In the genomic region with DNA sequence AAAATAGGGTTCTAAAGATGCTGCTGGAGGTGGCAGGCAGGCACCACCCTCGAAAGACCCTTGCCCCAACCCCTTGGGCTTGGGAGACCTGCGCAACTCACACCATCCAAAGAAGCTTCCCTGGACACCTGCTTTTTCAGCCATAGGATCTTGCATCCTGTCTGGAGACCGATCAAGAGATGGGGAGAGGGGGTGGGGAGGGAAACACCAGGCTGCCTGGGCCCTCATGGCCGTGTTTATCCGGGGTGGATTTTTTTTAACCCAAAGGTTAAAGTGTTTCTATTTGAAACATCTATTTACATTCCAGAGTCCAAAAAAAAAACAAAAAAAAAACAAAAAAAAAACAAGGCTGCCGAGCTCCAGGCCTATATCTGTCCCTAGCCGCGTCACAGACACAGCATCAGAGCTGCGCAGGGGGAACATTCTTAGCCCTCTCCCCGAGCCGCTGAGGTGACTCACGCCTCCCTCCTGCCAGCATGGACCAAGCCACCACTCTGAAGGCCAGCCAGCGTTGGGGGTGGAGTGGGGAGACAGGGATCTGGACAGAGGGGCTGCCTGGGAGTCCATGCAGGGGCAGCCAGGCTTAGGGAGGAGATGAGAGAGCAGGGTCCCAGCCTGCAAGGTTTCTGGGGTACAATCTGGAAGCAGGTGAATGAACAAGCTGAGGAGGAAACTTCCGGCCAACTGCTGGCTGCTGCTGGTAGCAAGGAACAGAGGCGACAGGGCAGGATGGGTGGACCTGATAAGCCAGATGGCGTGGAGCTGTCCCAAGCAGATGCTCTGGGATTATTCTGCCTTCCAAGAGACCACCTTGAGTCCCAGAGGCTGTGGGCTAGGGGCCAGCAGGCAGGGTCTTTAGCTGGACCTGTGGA, we compare ENCODE assay signal across 8 cellular contexts. TPM values are rescaled to one million over a fixed set of nuclear protein-coding genes. Genes with fewer than 3 reads are reported as not detected.
DNase-seq lines count a peak whose midpoint lies in the region; ATAC-seq, FAIRE-seq and TF ChIP-seq lines count a peak whose summit lies in the region.

No MANE protein-coding gene starts in this region.

- H2AFZ ChIP-seq in K562 (ENCODE audit: low read depth, low read length): no peak overlapping the region

- H3K36me3 ChIP-seq in K562 (ENCODE audit: control insufficient read depth, insufficient read depth, low read length): no peaks in the 10 kb centered on the region; the same call in 2 of the 3 replicates

- no peaks in the 10 kb centered on the region for H3K9me3 ChIP-seq in K562 (replicated peaks; ENCODE audit: control insufficient read depth, insufficient read depth, low read depth, low read length)

- CTCF ChIA-PET in K562 (lab: Yijun Ruan, JAX; ENCODE audit: low intra/inter-chr PET ratio): no interaction called here

- peaks cover 8% of the 10 kb centered on the region; the same call in 1 of the 2 replicates for H4K20me1 ChIP-seq in K562 (replicated peaks; ENCODE audit: control insufficient read depth, insufficient read depth, low read length)

- no peak for TF ChIP-seq CTCF in K562 (IDR thresholded peaks at IDR 0.05 in 2 of 3, conservative IDR thresholded peaks at IDR 0.05 in 1 of 3; ENCODE audit: insufficient read depth in 2 of 3, low read depth in 1 of 3, low read length in 3 of 3)

- TF ChIP-seq RAD21 in K562 (CRISPR knock-in tag; conservative IDR thresholded peaks at IDR 0.05 in 1 of 2, IDR thresholded peaks at IDR 0.05 in 1 of 2): no peak

- BruUV-seq in K562 (replicated peaks; lab: Mats Ljungman, UMichigan): no TSS peak

- peaks cover 38 to 54% of the 10 kb centered on the region in 2 experiments for H3K4me1 ChIP-seq in K562 (replicated peaks in 1 of 2; ENCODE audit: control insufficient read depth in 2 of 2, insufficient read depth in 2 of 2, low read length in 2 of 2)

- H3K4me3 ChIP-seq in K562: no peak overlapping the region

- ATAC-seq in K562 (peak; percentile 73), GM18868 (IDR thresholded peaks at IDR 0.05; ENCODE audit: unreplicated experiment) (no peak), HG02840 (IDR thresholded peaks at IDR 0.05; ENCODE audit: low FRiP score, unreplicated experiment) (no peak)

- H3K9ac ChIP-seq in K562 (ENCODE audit: insufficient read depth in 1 of 2, low read depth in 2 of 2, low read length in 2 of 2): peak overlapping the region in 1 of 2 experiments; percentile 79; a peak in 2 of 4 replicates

- H3K4me2 ChIP-seq in K562 (ENCODE audit: insufficient read depth, low read length): no peak overlapping the region

- intact Hi-C loops in K562 (cut with micrococcal nuclease): no loop called here

- peaks cover 5% of the 10 kb centered on the region; the same call in 1 of the 3 replicates for H3K79me2 ChIP-seq in K562 (ENCODE audit: control insufficient read depth, insufficient read depth, low read length)

- in situ Hi-C loops in K562 (cut with MboI): no loop called here

- H3K27me3 ChIP-seq in K562 (ENCODE audit: control insufficient read depth in 2 of 2, insufficient read depth in 2 of 2, low read length in 2 of 2): no peaks in the 10 kb centered on the region

- POLR2A ChIA-PET in K562 (lab: Yijun Ruan, JAX): interaction anchor here (0.6 to 1.6 kb wide), 5 partner anchors 10 to 551 kb away, joined by 3 to 4 read pairs (median 3); no protein-coding TSS in a partner anchor

- FAIRE-seq in K562 (lab: Jason Lieb, UNC): peak; percentile 84

- peaks cover 12% of the 10 kb centered on the region for H3K9me1 ChIP-seq in K562 (ENCODE audit: control insufficient read depth, insufficient read depth, low read length)

- TF ChIP-seq EP300 in K562 (IDR thresholded peaks at IDR 0.05; ENCODE audit: low read length): no peak

- H3K27ac ChIP-seq in K562 (ENCODE audit: extremely low read depth, low read depth, low read length): no peak overlapping the region

- WGBS in K562 (ENCODE audit: insufficient coverage, low coverage, missing lambda C conversion rate): 25% methylated on average over 16 of the region's 16 CpGs

- no peak for TF ChIP-seq POLR2A in K562 (conservative IDR thresholded peaks at IDR 0.05)

- DNase-seq in HT1080 (ENCODE audit: low read depth) (peak; percentile 91), K562 (ENCODE audit: extremely low read depth in 1 of 4, low spot score in 3 of 4) (peak; percentile 55 to 81 (median 66)), kidney tubule cell (ENCODE audit: low spot score) (peak; percentile 81), superior temporal gyrus (ENCODE audit: extremely low spot score) (peak; percentile 47), LoVo (ENCODE audit: low spot score) (no peak)
- DNase-seq in activated CD4-positive, alpha-beta T cell treated with anti-CD3 and anti-CD28 coated beads for 1 hour: no peak

RNA-seq across cellular contexts. Expression of gene HDAC5, which starts 14.8 kb away (rescaled TPM):
- 27.8 and 30.0 TPM in 2 replicates for total RNA-seq in HT1080 (2014; rRNA removed; shearing (Covaris generic))
- polyA plus RNA-seq in HT1080 (2015; cell fraction: cytosol; rRNA removed): 14.5 and 26.8 TPM in 2 replicates
- polyA plus RNA-seq in HT1080 (2015; cell fraction: nucleus; rRNA removed): 22.6 and 23.8 TPM in 2 replicates
- total RNA-seq in K562 (2011; cell fraction: chromatin; rRNA removed; ENCODE audit: low replicate concordance): 27.5 and 79.4 TPM in 2 replicates
- total RNA-seq in K562 (2011; cell fraction: nucleolus; rRNA removed): 54.3 and 56.9 TPM in 2 replicates
- 39.6 and 46.3 TPM in 2 replicates for total RNA-seq in K562 (2011; cell fraction: nucleoplasm; rRNA removed)
- total RNA-seq in K562 (2014; rRNA removed): 26.2 and 29.6 TPM in 2 replicates
- 4.7 and 6.5 TPM in 2 replicates for total RNA-seq in K562 (2014; rRNA removed; fragmentation: Illumina TruSeq; extraction: Trizol)
- total RNA-seq in K562 (2015; rRNA removed; fragmentation: Illumina TruSeq; extraction: Trizol): 8.0 and 8.7 TPM in 2 replicates
- total RNA-seq in K562 (2021): 23.1 and 25.1 TPM in 2 replicates
- 24.0 and 36.0 TPM in 2 replicates for polyA plus RNA-seq in K562 (2011; rRNA removed)
- 31.1 and 42.9 TPM in 2 replicates for polyA plus RNA-seq in K562 (2011; cell fraction: cytosol; rRNA removed)
- polyA plus RNA-seq in K562 (2011; cell fraction: nucleus; rRNA removed): 34.0 and 43.6 TPM in 2 replicates
- polyA plus RNA-seq in K562 (2012): 18.3 and 32.1 TPM in 2 replicates
- 16.4 and 20.5 TPM in 2 replicates for polyA plus RNA-seq in K562 (2014; fragmentation: Illumina TruSeq; extraction: Trizol)
- polyA plus RNA-seq in K562 (2014; fragmentation: Nextera tagmentation; extraction: Ambion mirVana): under 1 TPM; 0.45 to 0.73 TPM
- 18.6 and 20.2 TPM in 2 replicates for polyA plus RNA-seq in K562 (2014; rRNA removed)
- 17.7 and 29.2 TPM in 2 replicates for polyA minus RNA-seq in K562 (2011; rRNA and poly(A)+ RNA removed)
- 26.6 and 29.1 TPM in 2 replicates for polyA minus RNA-seq in K562 (2011; cell fraction: cytosol; rRNA and poly(A)+ RNA removed)
- 16.2 and 17.5 TPM in 2 replicates for polyA minus RNA-seq in K562 (2011; cell fraction: nucleus; rRNA and poly(A)+ RNA removed)

RNA-seq across cellular contexts. Expression of gene HROB, which starts 33.1 kb away (rescaled TPM):
- total RNA-seq in HT1080 (2014; rRNA removed; shearing (Covaris generic)): 11.1 and 12.3 TPM in 2 replicates
- polyA plus RNA-seq in HT1080 (2015; cell fraction: cytosol; rRNA removed): 6.1 and 6.7 TPM in 2 replicates
- polyA plus RNA-seq in HT1080 (2015; cell fraction: nucleus; rRNA removed): 14.9 and 15.4 TPM in 2 replicates
- total RNA-seq in K562 (2011; cell fraction: chromatin; rRNA removed; ENCODE audit: low replicate concordance): 57.8 and 130 TPM in 2 replicates
- total RNA-seq in K562 (2011; cell fraction: nucleolus; rRNA removed): 60.3 and 68.5 TPM in 2 replicates
- total RNA-seq in K562 (2011; cell fraction: nucleoplasm; rRNA removed): 45.9 and 50.4 TPM in 2 replicates
- total RNA-seq in K562 (2014; rRNA removed) (10.4 and 15.0 TPM in 2 replicates), K562 (2014; rRNA removed; fragmentation: Illumina TruSeq; extraction: Trizol) (7.1 and 9.3 TPM in 2 replicates), K562 (2015; rRNA removed; fragmentation: Illumina TruSeq; extraction: Trizol) (9.6 and 9.8 TPM in 2 replicates), K562 (2021) (17.5 and 20.1 TPM in 2 replicates)
- polyA plus RNA-seq in K562 (2011; rRNA removed) (11.9 and 25.9 TPM in 2 replicates), K562 (2014; fragmentation: Illumina TruSeq; extraction: Trizol) (18.9 and 19.5 TPM in 2 replicates), K562 (2014; fragmentation: Nextera tagmentation; extraction: Ambion mirVana) (1 to 10 TPM; 6.6 to 6.7 TPM), K562 (2014; rRNA removed) (10.6 and 13.5 TPM in 2 replicates)
- 22.0 and 24.6 TPM in 2 replicates for polyA plus RNA-seq in K562 (2011; cell fraction: cytosol; rRNA removed)
- polyA plus RNA-seq in K562 (2011; cell fraction: nucleus; rRNA removed): 34.5 and 44.9 TPM in 2 replicates
- polyA plus RNA-seq in K562 (2012): 11.8 and 18.1 TPM in 2 replicates
- polyA minus RNA-seq in K562 (2011; rRNA and poly(A)+ RNA removed): 21.5 and 22.0 TPM in 2 replicates
- polyA minus RNA-seq in K562 (2011; cell fraction: cytosol; rRNA and poly(A)+ RNA removed): 15.9 and 16.5 TPM in 2 replicates
- polyA minus RNA-seq in K562 (2011; cell fraction: nucleus; rRNA and poly(A)+ RNA removed): 10.0 and 13.3 TPM in 2 replicates

RNA-seq across cellular contexts. Expression of gene G6PC3, which starts 38.1 kb away (rescaled TPM):
- 67.9 and 101 TPM in 2 replicates for total RNA-seq in HT1080 (2014; rRNA removed; shearing (Covaris generic))
- 156 and 175 TPM in 2 replicates for polyA plus RNA-seq in HT1080 (2015; cell fraction: cytosol; rRNA removed)
- polyA plus RNA-seq in HT1080 (2015; cell fraction: nucleus; rRNA removed): 110 and 116 TPM in 2 replicates
- total RNA-seq in K562 (2011; cell fraction: chromatin; rRNA removed; ENCODE audit: low replicate concordance): 33.6 and 98.9 TPM in 2 replicates
- total RNA-seq in K562 (2011; cell fraction: nucleolus; rRNA removed): 135 and 137 TPM in 2 replicates
- 99.2 and 101 TPM in 2 replicates for total RNA-seq in K562 (2011; cell fraction: nucleoplasm; rRNA removed)
- total RNA-seq in K562 (2014; rRNA removed) (31.1 and 37.6 TPM in 2 replicates), K562 (2014; rRNA removed; fragmentation: Illumina TruSeq; extraction: Trizol) (11.4 and 11.6 TPM in 2 replicates), K562 (2015; rRNA removed; fragmentation: Illumina TruSeq; extraction: Trizol) (24.1 and 26.8 TPM in 2 replicates), K562 (2021) (41.9 and 47.4 TPM in 2 replicates)
- polyA plus RNA-seq in K562 (2011; rRNA removed) (46.6 and 55.1 TPM in 2 replicates), K562 (2014; fragmentation: Illumina TruSeq; extraction: Trizol) (49.5 and 60.5 TPM in 2 replicates), K562 (2014; fragmentation: Nextera tagmentation; extraction: Ambion mirVana) (10 to 100 TPM; 10.4 to 14.8 TPM), K562 (2014; rRNA removed) (56.3 and 57.8 TPM in 2 replicates)
- polyA plus RNA-seq in K562 (2011; cell fraction: cytosol; rRNA removed): 121 and 218 TPM in 2 replicates
- 51.8 and 71.7 TPM in 2 replicates for polyA plus RNA-seq in K562 (2011; cell fraction: nucleus; rRNA removed)
- polyA plus RNA-seq in K562 (2012): 62.0 and 81.3 TPM in 2 replicates
- polyA minus RNA-seq in K562 (2011; rRNA and poly(A)+ RNA removed): 31.6 and 48.8 TPM in 2 replicates
- 44.7 and 61.0 TPM in 2 replicates for polyA minus RNA-seq in K562 (2011; cell fraction: cytosol; rRNA and poly(A)+ RNA removed)
- 24.7 and 25.6 TPM in 2 replicates for polyA minus RNA-seq in K562 (2011; cell fraction: nucleus; rRNA and poly(A)+ RNA removed)

RNA-seq across cellular contexts. Expression of gene LSM12, which starts 42.2 kb away (rescaled TPM):
- total RNA-seq in HT1080 (2014; rRNA removed; shearing (Covaris generic)): 68.6 and 92.3 TPM in 2 replicates
- polyA plus RNA-seq in HT1080 (2015; cell fraction: cytosol; rRNA removed): 102 and 109 TPM in 2 replicates
- 34.7 and 38.4 TPM in 2 replicates for polyA plus RNA-seq in HT1080 (2015; cell fraction: nucleus; rRNA removed)
- total RNA-seq in K562 (2011; cell fraction: chromatin; rRNA removed; ENCODE audit: low replicate concordance): 48.1 and 49.0 TPM in 2 replicates
- total RNA-seq in K562 (2011; cell fraction: nucleolus; rRNA removed): 32.9 and 33.7 TPM in 2 replicates
- 64.8 and 108 TPM in 2 replicates for total RNA-seq in K562 (2011; cell fraction: nucleoplasm; rRNA removed)
- total RNA-seq in K562 (2014; rRNA removed) (53.0 and 71.1 TPM in 2 replicates), K562 (2014; rRNA removed; fragmentation: Illumina TruSeq; extraction: Trizol) (78.4 and 82.8 TPM in 2 replicates), K562 (2015; rRNA removed; fragmentation: Illumina TruSeq; extraction: Trizol) (95.0 and 102 TPM in 2 replicates), K562 (2021) (104 and 108 TPM in 2 replicates)
- polyA plus RNA-seq in K562 (2011; rRNA removed) (66.3 and 82.2 TPM in 2 replicates), K562 (2014; fragmentation: Illumina TruSeq; extraction: Trizol) (98.5 and 124 TPM in 2 replicates), K562 (2014; fragmentation: Nextera tagmentation; extraction: Ambion mirVana) (100 to 1,000 TPM in 1 of 2 experiments, 10 to 100 TPM in 1; 89.3 to 258 TPM), K562 (2014; rRNA removed) (70.0 and 80.9 TPM in 2 replicates)
- polyA plus RNA-seq in K562 (2011; cell fraction: cytosol; rRNA removed): 56.4 and 75.0 TPM in 2 replicates
- 32.9 and 38.2 TPM in 2 replicates for polyA plus RNA-seq in K562 (2011; cell fraction: nucleus; rRNA removed)
- 40.9 and 63.3 TPM in 2 replicates for polyA plus RNA-seq in K562 (2012)
- polyA minus RNA-seq in K562 (2011; rRNA and poly(A)+ RNA removed): 133 and 173 TPM in 2 replicates
- 44.4 and 52.5 TPM in 2 replicates for polyA minus RNA-seq in K562 (2011; cell fraction: cytosol; rRNA and poly(A)+ RNA removed)
- 11.3 and 24.1 TPM in 2 replicates for polyA minus RNA-seq in K562 (2011; cell fraction: nucleus; rRNA and poly(A)+ RNA removed)

Comparison
In these comparisons a context has a peak if more than half of its experiments do, and no peak if none do; other contexts are left out.
1. DNase-seq: peak in HT1080 (single experiment), K562 (4 of 4), kidney tubule cell (single experiment) and superior temporal gyrus (single experiment); none in activated CD4-positive, alpha-beta T cell treated with anti-CD3 and anti-CD28 coated beads for 1 hour (single experiment) and LoVo (single experiment).